In genomic region chr2:198711484-198711883, GRCh38 we compare ENCODE assay signal across 16 cellular contexts.
"Had no signal": no experiment of that assay in that cellular context is flagged by ENCODE, and none has a peak within 500 bp of the region (broad histone marks: within the 10 kb centered on the region; RNA-seq: fewer than 3 reads in every experiment).

No MANE protein-coding gene starts in this region.

- H3K9me3 ChIP-seq: right atrium auricular region, suprapubic skin, tibial artery had no signal

- H3K4me1 ChIP-seq: heart left ventricle, right atrium auricular region, suprapubic skin, tibial artery had no signal

- DNase-seq: cortex of kidney; dorsolateral prefrontal cortex; effector CD8-positive, alpha-beta T cell; foreskin melanocyte; heart left ventricle; hippocampal formation; naive thymus-derived CD4-positive, alpha-beta T cell; nephron progenitor cell; small intestine; stimulated activated CD4-positive, alpha-beta T cell treated with anti-CD3 and anti-CD28 coated beads, Interleukin-4, amount 100 ng/mL, for 1 hour; stimulated activated CD8-positive, alpha-beta memory T cell treated with anti-CD3 and anti-CD28 coated beads, Interleukin-4, amount 100 ng/mL, for 48 hours; stimulated activated naive CD8-positive, alpha-beta T cell treated with anti-CD3 and anti-CD28 coated beads, Interleukin-15, Interleukin-2, amounts not matched to agents 100 U/mL and 50 U/mL, for 24 hours; tibial artery had no signal

- H3K27me3 ChIP-seq: heart left ventricle, right atrium auricular region, suprapubic skin, tibial artery had no signal

- H3K36me3 ChIP-seq: heart left ventricle, right atrium auricular region, suprapubic skin, tibial artery had no signal

- ATAC-seq: heart left ventricle; naive thymus-derived CD4-positive, alpha-beta T cell; stimulated activated effector memory CD8-positive, alpha-beta T cell treated with anti-CD3 and anti-CD28 coated beads, Interleukin-12 subunit alpha, Interleukin-12 subunit beta, amount 100 ng/mL, for 72 hours; stimulated activated naive CD8-positive, alpha-beta T cell treated with anti-CD3 and anti-CD28 coated beads, Interleukin-15, Interleukin-2, amounts not matched to agents 100 U/mL and 50 U/mL, for 24 hours had no signal

- H3K27ac ChIP-seq: dorsolateral prefrontal cortex, heart left ventricle, right atrium auricular region, suprapubic skin, tibial artery had no signal

- H3K4me3 ChIP-seq: dorsolateral prefrontal cortex, heart left ventricle, right atrium auricular region, suprapubic skin, tibial artery had no signal
